In the genomic region with DNA sequence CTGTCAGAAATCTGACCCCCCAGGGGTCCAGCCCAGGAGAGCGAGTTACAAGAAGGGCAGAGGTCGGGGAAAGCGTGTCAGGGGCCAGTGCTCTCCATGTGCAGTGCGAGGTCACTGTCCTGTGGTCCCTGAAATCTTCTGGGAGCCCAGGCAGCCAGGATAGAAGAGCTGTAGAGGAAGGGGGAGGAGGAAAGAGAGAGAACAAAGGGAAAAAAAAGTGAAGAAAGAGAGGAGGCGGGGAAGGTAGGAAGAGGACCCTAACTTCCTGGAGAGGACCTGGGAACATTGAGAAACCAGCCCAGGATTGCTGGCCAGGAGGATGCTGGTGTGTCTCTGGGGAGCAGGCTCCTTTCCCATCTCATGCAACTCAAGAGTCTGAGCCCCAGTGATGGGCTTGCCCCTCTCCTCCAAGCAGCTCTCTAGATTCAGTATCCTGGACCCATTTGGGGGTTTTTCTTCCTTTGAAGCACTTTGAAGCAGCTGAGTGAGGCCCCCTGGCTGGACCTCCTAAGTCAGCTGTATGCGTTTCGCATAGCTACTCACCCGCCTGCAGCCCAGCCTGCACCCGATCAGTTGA, we compare ENCODE assay signal across 13 cellular contexts. TPM values are rescaled to one million over a fixed set of nuclear protein-coding genes. Genes with fewer than 3 reads are reported as not detected.
DNase-seq lines count a peak whose midpoint lies in the region; ATAC-seq and TF ChIP-seq lines count a peak whose summit lies in the region.
"Had no signal": no experiment of that assay in that cellular context is flagged by ENCODE, and none has a peak within 500 bp of the region (broad histone marks: within the 10 kb centered on the region; RNA-seq: fewer than 3 reads in every experiment).

No MANE protein-coding gene starts in this region.

- peaks cover 52% of the 10 kb centered on the region for H3K27me3 Mint-ChIP-seq in T-helper 1 cell treated with Interleukin-12 subunit alpha and Interleukin-12 subunit beta and Interleukin-4 antibody, amounts not matched to agents 30 μg/mL and 1 μg/mL, for 36 hours (ENCODE audit: low read depth)
- H3K27me3 Mint-ChIP-seq in activated naive CD8-positive, alpha-beta T cell treated with anti-CD3 and anti-CD28 coated beads, Interleukin-2, amount 50 U/mL, for 24 hours, result peaks cover 32% of the 10 kb centered on the region
- peaks cover 7% of the 10 kb centered on the region for H3K27me3 Mint-ChIP-seq in progenitor cell of endocrine pancreas

- H3K4me3 Mint-ChIP-seq in T-helper 1 cell treated with Interleukin-12 subunit alpha and Interleukin-12 subunit beta and Interleukin-4 antibody, amounts not matched to agents 30 μg/mL and 1 μg/mL, for 36 hours, result peak overlapping the region; percentile 43
- H3K4me3 Mint-ChIP-seq in activated naive CD8-positive, alpha-beta T cell treated with anti-CD3 and anti-CD28 coated beads, Interleukin-2, amount 50 U/mL, for 24 hours, result peak overlapping the region; percentile 12
- H3K4me3 Mint-ChIP-seq in progenitor cell of endocrine pancreas (ENCODE audit: low read depth), result no peak overlapping the region
- H3K4me3 Mint-ChIP-seq: HFFc6 had no signal

- peak overlapping the region; percentile 54 for H3K27ac ChIP-seq in KMS-11

- no peaks in the 10 kb centered on the region for H3K27me3 ChIP-seq in KMS-11 (ENCODE audit: insufficient read depth, low read depth)

- ATAC-seq in activated naive CD8-positive, alpha-beta T cell treated with anti-CD3 and anti-CD28 coated beads, Interleukin-2, amount 50 U/mL, for 24 hours, result no peak
- ATAC-seq in HG03432 (IDR thresholded peaks at IDR 0.05; ENCODE audit: unreplicated experiment), result no peak

- H3K4me2 ChIP-seq in KMS-11, result peak overlapping the region; percentile 98

- H4K20me1 ChIP-seq in KMS-11 (ENCODE audit: insufficient read depth), result no peaks in the 10 kb centered on the region

- no peak overlapping the region for H3K27ac Mint-ChIP-seq in T-helper 1 cell treated with Interleukin-12 subunit alpha and Interleukin-12 subunit beta and Interleukin-4 antibody, amounts not matched to agents 30 μg/mL and 1 μg/mL, for 36 hours
- H3K27ac Mint-ChIP-seq in activated naive CD8-positive, alpha-beta T cell treated with anti-CD3 and anti-CD28 coated beads, Interleukin-2, amount 50 U/mL, for 24 hours, result peak overlapping the region; percentile 22
- H3K27ac Mint-ChIP-seq in progenitor cell of endocrine pancreas, result peak overlapping the region; percentile 56
- H3K27ac Mint-ChIP-seq: HFFc6 had no signal

- peaks cover 91% of the 10 kb centered on the region for H3K4me1 ChIP-seq in KMS-11 (ENCODE audit: low read depth, poor library complexity, severe bottlenecking)

- DNase-seq in T-helper 1 cell (no peak), progenitor cell of endocrine pancreas (ENCODE audit: low spot score, unreplicated experiment) (no peak), DMS153 treated with DMSO at 0.1 percent for 48 hours (lab: John Stamatoyannopoulos, UW; ENCODE audit: unreplicated experiment) (no peak), NCI-H1105 treated with DMSO at 0.1 percent for 48 hours (lab: John Stamatoyannopoulos, UW) (no peak)
- DNase-seq in activated naive CD8-positive, alpha-beta T cell treated with anti-CD3 and anti-CD28 coated beads, Interleukin-2, amount 50 U/mL, for 24 hours, result no peak
- DNase-seq: esophagus squamous epithelium, HFFc6, OCI-M1, right cardiac atrium had no signal

- H3K9ac ChIP-seq in KMS-11, result peak overlapping the region; percentile 26; the same call in 1 of the 2 replicates

- no peak for TF ChIP-seq CTCF in KMS-11 (conservative IDR thresholded peaks at IDR 0.05; ENCODE audit: low read depth, low read length)
- no peak for TF ChIP-seq CTCF in progenitor cell of endocrine pancreas (IDR thresholded peaks at IDR 0.05; ENCODE audit: unreplicated experiment)

- peaks cover 16% of the 10 kb centered on the region for H3K79me2 ChIP-seq in KMS-11 (ENCODE audit: insufficient read depth, low read depth)

- peaks cover 3% of the 10 kb centered on the region for H3K36me3 Mint-ChIP-seq in T-helper 1 cell treated with Interleukin-12 subunit alpha and Interleukin-12 subunit beta and Interleukin-4 antibody, amounts not matched to agents 30 μg/mL and 1 μg/mL, for 36 hours (ENCODE audit: low read depth)
- no peaks in the 10 kb centered on the region for H3K36me3 Mint-ChIP-seq in activated naive CD8-positive, alpha-beta T cell treated with anti-CD3 and anti-CD28 coated beads, Interleukin-2, amount 50 U/mL, for 24 hours (ENCODE audit: low read depth)
- no peaks in the 10 kb centered on the region for H3K36me3 Mint-ChIP-seq in progenitor cell of endocrine pancreas (ENCODE audit: insufficient read depth)

- no peaks in the 10 kb centered on the region for H3K36me3 ChIP-seq in KMS-11 (ENCODE audit: insufficient read depth)
- H3K36me3 ChIP-seq: esophagus squamous epithelium had no signal

- no peaks in the 10 kb centered on the region for H3K9me3 Mint-ChIP-seq in T-helper 1 cell treated with Interleukin-12 subunit alpha and Interleukin-12 subunit beta and Interleukin-4 antibody, amounts not matched to agents 30 μg/mL and 1 μg/mL, for 36 hours
- no peaks in the 10 kb centered on the region for H3K9me3 Mint-ChIP-seq in activated naive CD8-positive, alpha-beta T cell treated with anti-CD3 and anti-CD28 coated beads, Interleukin-2, amount 50 U/mL, for 24 hours
- no peaks in the 10 kb centered on the region for H3K9me3 Mint-ChIP-seq in progenitor cell of endocrine pancreas (ENCODE audit: low read depth)
- H3K9me3 Mint-ChIP-seq: HFFc6 had no signal

- H3K4me1 Mint-ChIP-seq in T-helper 1 cell treated with Interleukin-12 subunit alpha and Interleukin-12 subunit beta and Interleukin-4 antibody, amounts not matched to agents 30 μg/mL and 1 μg/mL, for 36 hours (ENCODE audit: low read depth), result peaks cover 39% of the 10 kb centered on the region
- peaks cover 62% of the 10 kb centered on the region for H3K4me1 Mint-ChIP-seq in activated naive CD8-positive, alpha-beta T cell treated with anti-CD3 and anti-CD28 coated beads, Interleukin-2, amount 50 U/mL, for 24 hours
- peaks cover 19% of the 10 kb centered on the region for H3K4me1 Mint-ChIP-seq in progenitor cell of endocrine pancreas (ENCODE audit: low read depth)

- no peak overlapping the region for H3K4me3 ChIP-seq in KMS-11 (IDR thresholded peaks at IDR 0.05; ENCODE audit: insufficient read depth, low read depth, low read length)

- peak overlapping the region; percentile 32 for H2AFZ ChIP-seq in KMS-11 (ENCODE audit: low read depth)

RNA-seq across cellular contexts. Expression of a gene that starts 6.8 kb away (rescaled TPM):
- total RNA-seq in progenitor cell of endocrine pancreas, result 82.9 and 84.2 TPM in 2 replicates
- total RNA-seq: HFFc6, right cardiac atrium had no signal

RNA-seq across cellular contexts. Expression of a gene that starts 15.1 kb away (rescaled TPM):
- not detected in 2 replicates for total RNA-seq in progenitor cell of endocrine pancreas
- total RNA-seq: Calu3, HFFc6, right cardiac atrium had no signal
